ENCODE assay signal across 1 cellular context in the genomic region with DNA sequence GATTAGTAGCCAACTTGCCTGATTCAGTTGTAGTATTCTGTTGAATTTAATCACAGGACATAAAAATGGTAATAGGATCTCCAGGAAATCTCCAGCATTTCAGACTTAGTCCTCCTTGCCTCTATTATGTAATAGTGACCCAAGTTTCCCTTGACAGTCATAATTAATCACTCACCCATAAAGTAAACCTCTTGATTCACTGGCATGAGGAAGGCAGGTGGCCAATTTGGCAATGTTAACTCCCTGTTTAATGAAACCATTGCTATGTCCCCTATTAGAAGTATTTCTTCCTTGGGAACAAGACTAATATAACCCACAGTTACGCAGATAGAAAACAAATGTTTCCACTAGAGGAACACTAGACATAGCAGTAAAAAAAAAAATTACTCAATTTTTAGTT.
TF ChIP-seq lines count a peak whose summit lies in the region.

No MANE protein-coding gene starts in this region.

TF ChIP-seq in Ishikawa, 13 proteins besides CTCF, POLR2A, EP300 and RAD21 (continued from another document):
- TF ChIP-seq CEBPB (IDR thresholded peaks at IDR 0.05): peak; percentile 82
- no peak for TF ChIP-seq TAF1 (IDR thresholded peaks at IDR 0.05; ENCODE audit: low read depth)
- TF ChIP-seq YY1 (IDR thresholded peaks at IDR 0.05; ENCODE audit: low read depth): no peak
- TF ChIP-seq ZBTB7A (IDR thresholded peaks at IDR 0.05; ENCODE audit: low read depth): no peak
- TF ChIP-seq, protein P1, sequence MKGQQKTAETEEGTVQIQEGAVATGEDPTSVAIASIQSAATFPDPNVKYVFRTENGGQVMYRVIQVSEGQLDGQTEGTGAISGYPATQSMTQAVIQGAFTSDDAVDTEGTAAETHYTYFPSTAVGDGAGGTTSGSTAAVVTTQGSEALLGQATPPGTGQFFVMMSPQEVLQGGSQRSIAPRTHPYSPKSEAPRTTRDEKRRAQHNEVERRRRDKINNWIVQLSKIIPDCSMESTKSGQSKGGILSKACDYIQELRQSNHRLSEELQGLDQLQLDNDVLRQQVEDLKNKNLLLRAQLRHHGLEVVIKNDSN (IDR thresholded peaks at IDR 0.05): no peak
TF ChIP-seq in Ishikawa: peak in this region for 6.
